Comparison of ENCODE assay signal across 1 cellular context in the genomic region with DNA sequence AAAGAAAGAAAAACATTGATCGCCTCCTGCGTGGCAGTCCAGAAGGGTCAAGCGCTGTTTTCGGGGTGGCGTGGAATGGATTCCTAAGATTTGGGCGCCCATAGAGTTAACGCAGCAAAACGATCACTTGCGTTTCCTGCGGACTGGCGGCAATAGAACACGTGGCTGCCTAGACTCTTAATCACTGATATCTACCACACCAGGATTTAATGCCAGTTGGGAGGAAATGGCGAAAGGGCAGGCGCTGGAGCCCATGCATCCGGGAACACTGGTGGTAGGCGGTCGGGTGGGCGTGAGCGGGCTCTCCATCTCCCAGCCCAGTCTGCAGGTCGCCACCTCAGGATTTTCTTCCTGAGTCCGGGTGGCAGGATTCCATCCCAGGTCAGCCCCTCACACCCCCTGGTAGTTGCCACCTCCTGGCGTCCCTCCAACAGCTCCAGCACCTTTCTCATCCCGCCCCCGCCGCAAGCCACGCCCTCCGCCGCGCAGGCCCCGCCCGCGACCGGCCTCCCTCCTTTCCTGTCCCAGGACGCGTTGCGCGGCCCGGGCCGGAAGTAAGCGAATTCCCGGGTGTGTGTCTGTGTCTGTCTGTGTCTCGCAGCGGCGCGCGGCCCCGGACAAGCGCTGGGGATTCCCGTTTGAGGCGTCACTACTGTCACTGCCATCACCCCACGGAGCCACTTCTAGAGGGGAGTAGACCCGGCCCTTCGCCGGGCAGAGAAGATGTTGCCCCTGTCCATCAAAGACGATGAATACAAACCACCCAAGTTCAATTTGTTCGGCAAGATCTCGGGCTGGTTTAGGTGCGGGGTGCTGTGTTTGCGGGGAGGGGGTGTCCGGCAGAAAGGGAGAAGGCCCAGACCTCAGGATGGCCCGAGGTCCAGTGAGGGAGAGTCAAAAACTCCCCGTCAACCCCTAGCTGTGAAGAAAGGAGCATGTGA.
A peak's percentile ranks its signal among the peaks of the same experiment; 100 is the strongest.
TF ChIP-seq lines count a peak whose summit lies in the region.

A gene with protein sequence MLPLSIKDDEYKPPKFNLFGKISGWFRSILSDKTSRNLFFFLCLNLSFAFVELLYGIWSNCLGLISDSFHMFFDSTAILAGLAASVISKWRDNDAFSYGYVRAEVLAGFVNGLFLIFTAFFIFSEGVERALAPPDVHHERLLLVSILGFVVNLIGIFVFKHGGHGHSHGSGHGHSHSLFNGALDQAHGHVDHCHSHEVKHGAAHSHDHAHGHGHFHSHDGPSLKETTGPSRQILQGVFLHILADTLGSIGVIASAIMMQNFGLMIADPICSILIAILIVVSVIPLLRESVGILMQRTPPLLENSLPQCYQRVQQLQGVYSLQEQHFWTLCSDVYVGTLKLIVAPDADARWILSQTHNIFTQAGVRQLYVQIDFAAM (plus strand): TSS at position 551 of the 941 bp plus-strand sequence. CDS start 173 bp downstream, at position 724.

TF ChIP-seq in K562, 482 proteins besides CTCF, POLR2A, EP300 and RAD21 (continued from another document):
- TF ChIP-seq, protein P1, sequence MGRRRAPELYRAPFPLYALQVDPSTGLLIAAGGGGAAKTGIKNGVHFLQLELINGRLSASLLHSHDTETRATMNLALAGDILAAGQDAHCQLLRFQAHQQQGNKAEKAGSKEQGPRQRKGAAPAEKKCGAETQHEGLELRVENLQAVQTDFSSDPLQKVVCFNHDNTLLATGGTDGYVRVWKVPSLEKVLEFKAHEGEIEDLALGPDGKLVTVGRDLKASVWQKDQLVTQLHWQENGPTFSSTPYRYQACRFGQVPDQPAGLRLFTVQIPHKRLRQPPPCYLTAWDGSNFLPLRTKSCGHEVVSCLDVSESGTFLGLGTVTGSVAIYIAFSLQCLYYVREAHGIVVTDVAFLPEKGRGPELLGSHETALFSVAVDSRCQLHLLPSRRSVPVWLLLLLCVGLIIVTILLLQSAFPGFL (CRISPR knock-in tag; IDR thresholded peaks at IDR 0.05) = no peak
- TF ChIP-seq POLR2AphosphoS2 (IDR thresholded peaks at IDR 0.05; ENCODE audit: low read length) = no peak
- no peak for TF ChIP-seq CBX2 (IDR thresholded peaks at IDR 0.05; ENCODE audit: insufficient read depth, low read length, poor library complexity, severe bottlenecking)
- TF ChIP-seq TCF7 (IDR thresholded peaks at IDR 0.05; ENCODE audit: borderline replicate concordance) = no peak
- TF ChIP-seq BHLHE40 (IDR thresholded peaks at IDR 0.05; ENCODE audit: low read length) = 0 out of 2 replicates have a peak, but pooled peaks have one; percentile 3
- TF ChIP-seq BACH1 (tag; IDR thresholded peaks at IDR 0.05) = no peak
- no peak for TF ChIP-seq ZNF140 (CRISPR knock-in tag; IDR thresholded peaks at IDR 0.05)
- TF ChIP-seq NFE2 (IDR thresholded peaks at IDR 0.05; ENCODE audit: low read depth) = no peak; the same call in 1 of the 2 replicates
- no peak for TF ChIP-seq MCM7 (IDR thresholded peaks at IDR 0.05)
- TF ChIP-seq, protein P2, sequence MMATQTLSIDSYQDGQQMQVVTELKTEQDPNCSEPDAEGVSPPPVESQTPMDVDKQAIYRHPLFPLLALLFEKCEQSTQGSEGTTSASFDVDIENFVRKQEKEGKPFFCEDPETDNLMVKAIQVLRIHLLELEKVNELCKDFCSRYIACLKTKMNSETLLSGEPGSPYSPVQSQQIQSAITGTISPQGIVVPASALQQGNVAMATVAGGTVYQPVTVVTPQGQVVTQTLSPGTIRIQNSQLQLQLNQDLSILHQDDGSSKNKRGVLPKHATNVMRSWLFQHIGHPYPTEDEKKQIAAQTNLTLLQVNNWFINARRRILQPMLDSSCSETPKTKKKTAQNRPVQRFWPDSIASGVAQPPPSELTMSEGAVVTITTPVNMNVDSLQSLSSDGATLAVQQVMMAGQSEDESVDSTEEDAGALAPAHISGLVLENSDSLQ (IDR thresholded peaks at IDR 0.05) = peak; percentile 63
- no peak for TF ChIP-seq ZSCAN32 (CRISPR knock-in tag; IDR thresholded peaks at IDR 0.05)
- peak; percentile 56 for TF ChIP-seq CREM (IDR thresholded peaks at IDR 0.05; ENCODE audit: low read depth)
- TF ChIP-seq ZNF263 (CRISPR knock-in tag; IDR thresholded peaks at IDR 0.05; ENCODE audit: borderline replicate concordance) = peak; percentile 43; the same call in 1 of the 2 replicates
- TF ChIP-seq, protein P3, sequence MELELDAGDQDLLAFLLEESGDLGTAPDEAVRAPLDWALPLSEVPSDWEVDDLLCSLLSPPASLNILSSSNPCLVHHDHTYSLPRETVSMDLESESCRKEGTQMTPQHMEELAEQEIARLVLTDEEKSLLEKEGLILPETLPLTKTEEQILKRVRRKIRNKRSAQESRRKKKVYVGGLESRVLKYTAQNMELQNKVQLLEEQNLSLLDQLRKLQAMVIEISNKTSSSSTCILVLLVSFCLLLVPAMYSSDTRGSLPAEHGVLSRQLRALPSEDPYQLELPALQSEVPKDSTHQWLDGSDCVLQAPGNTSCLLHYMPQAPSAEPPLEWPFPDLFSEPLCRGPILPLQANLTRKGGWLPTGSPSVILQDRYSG (tag; conservative IDR thresholded peaks at IDR 0.05; ENCODE audit: low read depth) = no peak
- no peak for TF ChIP-seq ZFP1 (CRISPR knock-in tag; IDR thresholded peaks at IDR 0.05)
- TF ChIP-seq, protein P4, sequence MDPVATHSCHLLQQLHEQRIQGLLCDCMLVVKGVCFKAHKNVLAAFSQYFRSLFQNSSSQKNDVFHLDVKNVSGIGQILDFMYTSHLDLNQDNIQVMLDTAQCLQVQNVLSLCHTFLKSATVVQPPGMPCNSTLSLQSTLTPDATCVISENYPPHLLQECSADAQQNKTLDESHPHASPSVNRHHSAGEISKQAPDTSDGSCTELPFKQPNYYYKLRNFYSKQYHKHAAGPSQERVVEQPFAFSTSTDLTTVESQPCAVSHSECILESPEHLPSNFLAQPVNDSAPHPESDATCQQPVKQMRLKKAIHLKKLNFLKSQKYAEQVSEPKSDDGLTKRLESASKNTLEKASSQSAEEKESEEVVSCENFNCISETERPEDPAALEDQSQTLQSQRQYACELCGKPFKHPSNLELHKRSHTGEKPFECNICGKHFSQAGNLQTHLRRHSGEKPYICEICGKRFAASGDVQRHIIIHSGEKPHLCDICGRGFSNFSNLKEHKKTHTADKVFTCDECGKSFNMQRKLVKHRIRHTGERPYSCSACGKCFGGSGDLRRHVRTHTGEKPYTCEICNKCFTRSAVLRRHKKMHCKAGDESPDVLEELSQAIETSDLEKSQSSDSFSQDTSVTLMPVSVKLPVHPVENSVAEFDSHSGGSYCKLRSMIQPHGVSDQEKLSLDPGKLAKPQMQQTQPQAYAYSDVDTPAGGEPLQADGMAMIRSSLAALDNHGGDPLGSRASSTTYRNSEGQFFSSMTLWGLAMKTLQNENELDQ (CRISPR knock-in tag; IDR thresholded peaks at IDR 0.05; ENCODE audit: borderline replicate concordance) = no peak
- TF ChIP-seq NFIC (IDR thresholded peaks at IDR 0.05) = peak; percentile 92
- no peak for TF ChIP-seq ZZZ3 (IDR thresholded peaks at IDR 0.05)
- no peak for TF ChIP-seq ZNF707 (CRISPR knock-in tag; conservative IDR thresholded peaks at IDR 0.05)
- peak; percentile 23; the same call in 1 of the 2 replicates for TF ChIP-seq FOXK1 (CRISPR knock-in tag; IDR thresholded peaks at IDR 0.05; ENCODE audit: borderline replicate concordance)
- TF ChIP-seq ZNF57 (CRISPR knock-in tag; IDR thresholded peaks at IDR 0.05) = no peak
- peak; percentile 91 for TF ChIP-seq TAF1 (IDR thresholded peaks at IDR 0.05; ENCODE audit: control insufficient read depth, extremely low read depth, insufficient read depth, low read length, severe bottlenecking)
- no peak for TF ChIP-seq FOS (IDR thresholded peaks at IDR 0.05; ENCODE audit: extremely low read depth, insufficient read length)
- TF ChIP-seq CCNT2 (IDR thresholded peaks at IDR 0.05; ENCODE audit: borderline replicate concordance, extremely low read depth, insufficient read length, low read depth, low read length) = peak; percentile 66
- TF ChIP-seq BCL6 (CRISPR knock-in tag; IDR thresholded peaks at IDR 0.05) = no peak
- TF ChIP-seq ZNF121 (CRISPR knock-in tag; conservative IDR thresholded peaks at IDR 0.05) = no peak
- peak; percentile 8; the same call in 1 of the 2 replicates for TF ChIP-seq JUN (IDR thresholded peaks at IDR 0.05; ENCODE audit: borderline replicate concordance, low read depth, low read length)
- TF ChIP-seq JUN (CRISPR knock-in tag; IDR thresholded peaks at IDR 0.05; ENCODE audit: borderline replicate concordance) = no peak
- no peak for TF ChIP-seq NONO (IDR thresholded peaks at IDR 0.05; ENCODE audit: low read depth in 2 of 2, low read length in 1 of 2)
- no peak for TF ChIP-seq MYNN (IDR thresholded peaks at IDR 0.05)
- no peak for TF ChIP-seq MYNN (CRISPR knock-in tag; IDR thresholded peaks at IDR 0.05)
TF ChIP-seq in K562: peak in this region for 86.
